17 cellular contexts compared by ENCODE assay signal in the genomic region with DNA sequence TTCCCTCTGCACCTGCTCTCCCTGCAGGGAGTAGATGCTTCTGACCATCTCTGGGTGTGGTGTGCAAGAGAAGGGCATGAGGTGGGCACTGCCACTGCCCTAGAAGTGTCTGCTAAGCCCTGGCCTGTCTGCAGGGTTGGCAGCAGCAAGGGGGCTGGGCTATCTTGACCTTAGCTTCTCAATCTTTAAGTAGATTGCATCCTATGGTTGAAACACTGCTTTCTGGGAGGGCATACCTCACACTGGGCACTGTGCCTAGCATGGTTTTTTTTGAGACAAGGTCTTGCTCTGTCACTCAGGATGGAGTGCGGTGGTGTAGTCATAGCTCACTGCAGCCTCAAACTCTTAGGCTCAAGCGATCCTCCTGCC. TPM values are rescaled to one million over a fixed set of nuclear protein-coding genes. Genes with fewer than 3 reads are reported as not detected.
DNase-seq lines count a peak whose midpoint lies in the region; ATAC-seq and TF ChIP-seq lines count a peak whose summit lies in the region.
"Had no signal": no experiment of that assay in that cellular context is flagged by ENCODE, and none has a peak within 500 bp of the region (broad histone marks: within the 10 kb centered on the region; RNA-seq: fewer than 3 reads in every experiment).

No MANE protein-coding gene starts in this region.

- DNase-seq in ACHN = peak; percentile 78
- DNase-seq in PC-3 = peak; percentile 67
- peak; percentile 73 for DNase-seq in astrocyte of the hippocampus (ENCODE audit: low read depth, low spot score)
- DNase-seq in kidney glomerular epithelial cell (lab: John Stamatoyannopoulos, UW) = peak; percentile 18
- DNase-seq in C1 segment of cervical spinal cord (lab: John Stamatoyannopoulos, UW) = no peak
- DNase-seq in CD14-positive monocyte (ENCODE audit: low spot score) = no peak
- DNase-seq in NOMO-1 treated with DMSO at 0.1 percent for 48 hours (lab: John Stamatoyannopoulos, UW; ENCODE audit: unreplicated experiment) = no peak
- DNase-seq: activated CD4-positive, alpha-beta T cell treated with anti-CD3 and anti-CD28 coated beads for 1 hour; activated CD8-positive, alpha-beta memory T cell treated with anti-CD3 and anti-CD28 coated beads, Interleukin-2, amount 50 U/mL, for 48 hours; mucosa of descending colon; NCI-H187; NCI-H510A; right cardiac atrium; uterus had no signal

- H3K4me1 ChIP-seq in PC-3 (ENCODE audit: insufficient read depth, low read length) = peaks cover 10% of the 10 kb centered on the region
- H3K4me1 ChIP-seq: uterus had no signal

- H3F3A ChIP-seq in PC-3 (ENCODE audit: low read length, unreplicated experiment) = no peaks in the 10 kb centered on the region

- H3K4me3 ChIP-seq in PC-3 (ENCODE audit: low read length) = no peak overlapping the region
- H3K4me3 ChIP-seq: GM12878, mucosa of descending colon, uterus had no signal

- peaks cover 3% of the 10 kb centered on the region for H3K4me1 Mint-ChIP-seq in CD14-positive monocyte

- in situ Hi-C loops in ACHN (cut with HindIII; ENCODE audit: low pct_ligation_motif_present, low pct_unique_long_range_greater_than_20kb, low sequenced_read_pairs) = no loop called here

- H4K20me1 ChIP-seq in PC-3 (ENCODE audit: low read length) = no peaks in the 10 kb centered on the region

- peak overlapping the region in 2 of 7 donors; percentile 32 to 69 for H3K27ac Mint-ChIP-seq in CD14-positive monocyte

- CTCF ChIA-PET in PC-3 (lab: Charles Lee) = interaction anchor here (0.6 to 0.7 kb wide), 2 partner anchors 56 to 71 kb away, joined by 3 to 4 read pairs; no protein-coding TSS in a partner anchor

- TF ChIP-seq CTCF in PC-3 (conservative IDR thresholded peaks at IDR 0.05; ENCODE audit: low read depth, low read length) = no peak
- TF ChIP-seq CTCF in CD14-positive monocyte (IDR thresholded peaks at IDR 0.05) = no peak

- intact Hi-C loops in PC-3 (cut with micrococcal nuclease) = no loop called here
- intact Hi-C loops in CD14-positive monocyte (cut with micrococcal nuclease) = no loop called here

- H3K79me2 ChIP-seq in PC-3 (ENCODE audit: low read length) = no peaks in the 10 kb centered on the region

- no peaks in the 10 kb centered on the region for H3K9me2 ChIP-seq in PC-3 (replicated peaks; ENCODE audit: low read length)

- no peaks in the 10 kb centered on the region for H3K9me3 ChIP-seq in PC-3 (ENCODE audit: low read length)
- H3K9me3 ChIP-seq: mucosa of descending colon, uterus had no signal

- no peaks in the 10 kb centered on the region for H3K27me3 ChIP-seq in PC-3 (ENCODE audit: low read length)
- H3K27me3 ChIP-seq: uterus had no signal

- no peaks in the 10 kb centered on the region for H3K36me3 ChIP-seq in PC-3 (ENCODE audit: low read depth, low read length)
- H3K36me3 ChIP-seq: uterus had no signal

- H3K27me3 Mint-ChIP-seq in CD14-positive monocyte (ENCODE audit: low read depth in 3 of 3) = peaks cover 0 to 1% (median 0%) of the 10 kb centered on the region in 3 donors

- ATAC-seq in PC-3 (peak; percentile 60), HG03045 (IDR thresholded peaks at IDR 0.05; ENCODE audit: unreplicated experiment) (no peak)
- ATAC-seq: GM12878, HepG2 had no signal

- H3K4me2 ChIP-seq in PC-3 (ENCODE audit: low read length) = peak overlapping the region; percentile 66

- peaks cover 8 to 32% of the 10 kb centered on the region in 2 donors for H3K36me3 Mint-ChIP-seq in CD14-positive monocyte

- H3K9ac ChIP-seq in PC-3 (ENCODE audit: low read length) = peak overlapping the region; percentile 27; the same call in 1 of the 2 replicates

- no peak overlapping the region for H3K4me3 Mint-ChIP-seq in CD14-positive monocyte

- POLR2A ChIA-PET in PC-3 (lab: Charles Lee; ENCODE audit: unreplicated experiment) = interaction anchor here (0.6 kb wide), 1 partner anchor 17 kb away, joined by 5 read pairs; no protein-coding TSS in a partner anchor

- no TSS peak for BruUV-seq in PC-3 (replicated peaks; lab: Mats Ljungman, UMichigan)

- H3K27ac ChIP-seq in PC-3 (ENCODE audit: low read length) = peak overlapping the region; percentile 78
- H3K27ac ChIP-seq: uterus had no signal

- no peak overlapping the region for H2AFZ ChIP-seq in PC-3 (ENCODE audit: low read length)

- H3K9me3 Mint-ChIP-seq in CD14-positive monocyte = peaks cover 0 to 2% (median 0%) of the 10 kb centered on the region in 7 donors

RNA-seq across cellular contexts. Expression of a gene that starts 54.9 kb away (rescaled TPM):
- total RNA-seq in PC-3 (2014; rRNA removed) = 26.2 and 33.8 TPM in 2 replicates
- 1 to 10 TPM; 1.1 to 1.3 TPM for polyA plus RNA-seq in CD14-positive monocyte

Comparison
In these comparisons a context has a peak if more than half of its experiments do, and no peak if none do; other contexts are left out.
1. DNase-seq: peak in ACHN (single experiment), PC-3 (single experiment), astrocyte of the hippocampus (single experiment) and kidney glomerular epithelial cell (single experiment); none in C1 segment of cervical spinal cord (0 of 14), CD14-positive monocyte (single experiment) and NOMO-1 treated with DMSO at 0.1 percent for 48 hours (single experiment).